35 cellular contexts compared by ENCODE assay signal in genomic region chr12:71032933-71033332, GRCh38.
"Had no signal": no experiment of that assay in that cellular context is flagged by ENCODE, and none has a peak within 500 bp of the region (broad histone marks: within the 10 kb centered on the region; RNA-seq: fewer than 3 reads in every experiment).

No MANE protein-coding gene starts in this region.

- DNase-seq: Karpas-422, Kasumi-1, KBM-7, KG1, MG63, MM.1S, MV-4-11, NCI-H1048, NCI-H1092, NCI-H1092 treated with DMSO at 0.1 percent for 48 hours, NCI-H1105, NCI-H1105 treated with DMSO at 0.1 percent for 48 hours, NCI-H1417, NCI-H1417 treated with DMSO at 0.1 percent for 48 hours, NCI-H1436, NCI-H1436 treated with DMSO at 0.1 percent for 48 hours, NCI-H146, NCI-H1694, NCI-H1694 treated with DMSO at 0.1 percent for 48 hours, NCI-H187, NCI-H187 treated with DMSO at 0.1 percent for 48 hours, NCI-H1930, NCI-H2029, NCI-H2029 treated with DMSO at 0.1 percent for 48 hours, NCI-H2081, NCI-H2081 treated with DMSO at 0.1 percent for 48 hours, NCI-H2107, NCI-H2171, NCI-H2171 treated with DMSO at 0.1 percent for 48 hours, NCI-H2227 treated with DMSO at 0.1 percent for 48 hours, NCI-H226, NCI-H345, NCI-H446, NCI-H446 treated with DMSO at 0.1 percent for 48 hours had no signal

- H3K27me3 ChIP-seq: MG63 had no signal

- H3K4me3 ChIP-seq: MG63 had no signal

- H3K9me3 ChIP-seq: MG63 had no signal

- H3K36me3 ChIP-seq: MG63 had no signal

- H3K27ac ChIP-seq: KMS-11 had no signal
